16 cellular contexts compared by ENCODE assay signal in genomic region chr10:42691361-42692120, GRCh38. TPM values are rescaled to one million over a fixed set of nuclear protein-coding genes. Genes with fewer than 3 reads are reported as not detected.
DNase-seq lines count a peak whose midpoint lies in the region; ATAC-seq and TF ChIP-seq lines count a peak whose summit lies in the region.
"Had no signal": no experiment of that assay in that cellular context is flagged by ENCODE, and none has a peak within 500 bp of the region (broad histone marks: within the 10 kb centered on the region; RNA-seq: fewer than 3 reads in every experiment).

No MANE protein-coding gene starts in this region.

- intact Hi-C loops in dorsolateral prefrontal cortex (cut with DNase I), result no loop called here

- H3K27ac Mint-ChIP-seq in T-helper 17 cell, result peak overlapping the region; percentile 6
- H3K27ac Mint-ChIP-seq: T-helper 1 cell treated with Interleukin-12 subunit alpha and Interleukin-12 subunit beta and Interleukin-4 antibody, amounts not matched to agents 30 μg/mL and 1 μg/mL, for 36 hours had no signal

- H3K9me3 ChIP-seq in T-helper 17 cell (ENCODE audit: control insufficient read depth, low read length, poor library complexity, severe bottlenecking), result no peaks in the 10 kb centered on the region
- H3K9me3 ChIP-seq: colonic mucosa, pancreas, spleen had no signal

- no peak overlapping the region for H3K4me3 Mint-ChIP-seq in T-helper 17 cell
- H3K4me3 Mint-ChIP-seq: T-helper 1 cell treated with Interleukin-12 subunit alpha and Interleukin-12 subunit beta and Interleukin-4 antibody, amounts not matched to agents 30 μg/mL and 1 μg/mL, for 36 hours had no signal

- H3K27me3 Mint-ChIP-seq in T-helper 17 cell, result peaks cover 6% of the 10 kb centered on the region

- H3K4me3 ChIP-seq in dorsolateral prefrontal cortex, result no peak overlapping the region
- H3K4me3 ChIP-seq: colonic mucosa, pancreas, spleen had no signal

- peaks cover 0 to 7% (median 0%) of the 10 kb centered on the region in 45 donors for H3K27me3 ChIP-seq in dorsolateral prefrontal cortex
- H3K27me3 ChIP-seq: colonic mucosa, pancreas, spleen had no signal

- no peak overlapping the region for H3K27ac ChIP-seq in dorsolateral prefrontal cortex
- H3K27ac ChIP-seq: colonic mucosa, pancreas, spleen had no signal

- H3K4me1 Mint-ChIP-seq in T-helper 17 cell, result peaks cover 2% of the 10 kb centered on the region

- H3K36me3 Mint-ChIP-seq in T-helper 17 cell (ENCODE audit: low read depth), result no peaks in the 10 kb centered on the region

- ATAC-seq in T-helper 17 cell (no peak), GM18868 (IDR thresholded peaks at IDR 0.05; ENCODE audit: unreplicated experiment) (no peak), HG02884 (IDR thresholded peaks at IDR 0.05; ENCODE audit: unreplicated experiment) (no peak)
- ATAC-seq: left colon, pancreas had no signal

- TF ChIP-seq CTCF in dorsolateral prefrontal cortex (IDR thresholded peaks at IDR 0.05 in 54 of 56, conservative IDR thresholded peaks at IDR 0.05 in 2 of 56; ENCODE audit: low read depth in 1 of 56, partially characterized antibody in 56 of 56), result no peak

- peak; percentile 59 for DNase-seq in DMS153 treated with DMSO at 0.1 percent for 48 hours (lab: John Stamatoyannopoulos, UW; ENCODE audit: unreplicated experiment)
- peak; percentile 96 for DNase-seq in NCI-H1436 (lab: John Stamatoyannopoulos, UW)
- DNase-seq in NCI-H446 treated with DMSO at 0.1 percent for 48 hours (lab: John Stamatoyannopoulos, UW), result peak; percentile 91
- no peak for DNase-seq in T-helper 17 cell
- DNase-seq in dorsolateral prefrontal cortex, result no peak
- DNase-seq in Ammon's horn (ENCODE audit: low spot score), result no peak
- DNase-seq: activated CD4-positive, alpha-beta T cell treated with anti-CD3 and anti-CD28 coated beads for 4 hours; colonic mucosa; DMS79 treated with DMSO at 0.1 percent for 48 hours; left colon; NCI-H1048; spleen had no signal

RNA-seq across cellular contexts. Expression of gene ZNF33B, which starts 53.2 kb away (rescaled TPM):
- 10 to 100 TPM; 28.1 to 32.1 TPM for total RNA-seq in T-helper 17 cell
- total RNA-seq in dorsolateral prefrontal cortex, result 10 to 100 TPM; 11.0 to 35.5 (median 21.0) TPM

Comparison
In these comparisons a context has a peak if more than half of its experiments do, and no peak if none do; other contexts are left out.
1. DNase-seq: peak in DMS153 treated with DMSO at 0.1 percent for 48 hours (single experiment), NCI-H1436 (single experiment) and NCI-H446 treated with DMSO at 0.1 percent for 48 hours (single experiment); none in T-helper 17 cell (0 of 3), dorsolateral prefrontal cortex (0 of 10) and Ammon's horn (single experiment).